Comparison of ENCODE assay signal across 17 cellular contexts in genomic region chr7:34130558-34131285, GRCh38.
A peak's percentile ranks its signal among the peaks of the same experiment; 100 is the strongest.
DNase-seq lines count a peak whose midpoint lies in the region; ATAC-seq and TF ChIP-seq lines count a peak whose summit lies in the region.
"Had no signal": no experiment of that assay in that cellular context is flagged by ENCODE, and none has a peak within 500 bp of the region (broad histone marks: within the 10 kb centered on the region; RNA-seq: fewer than 3 reads in every experiment).

No MANE protein-coding gene starts in this region.

- TF ChIP-seq CTCF in C4-2B (conservative IDR thresholded peaks at IDR 0.05) (no peak), fibroblast of villous mesenchyme (IDR thresholded peaks at IDR 0.05; ENCODE audit: insufficient read depth, low read depth, low read length) (no peak)

- no peaks in the 10 kb centered on the region for H3K79me1 ChIP-seq in trophoblast cell (ENCODE audit: low read length)

- H3K36me3 ChIP-seq in trophoblast cell (ENCODE audit: control insufficient read depth in 1 of 2, insufficient read depth in 2 of 2, low read length in 2 of 2): no peaks in the 10 kb centered on the region
- H3K36me3 ChIP-seq: BLaER1 treated with 17β-estradiol and CSF1 and Interleukin-3, amounts not matched to agents 10 nM and 100 nM; HAP-1 had no signal

- no CpG with 5 or more reads among the region's 4 CpGs for WGBS in trophoblast cell (ENCODE audit: extremely low coverage, insufficient coverage, insufficient read length)

- H3K14ac ChIP-seq in trophoblast cell (ENCODE audit: low read length): no peak overlapping the region

- peaks cover 3 to 9% of the 10 kb centered on the region in 2 experiments for H3K4me1 ChIP-seq in trophoblast cell (ENCODE audit: control insufficient read depth in 1 of 2, insufficient read depth in 2 of 2, low read length in 2 of 2)
- H3K4me1 ChIP-seq: HAP-1 had no signal

- no peak for ATAC-seq in GM19324 (IDR thresholded peaks at IDR 0.05; ENCODE audit: low FRiP score, unreplicated experiment)
- ATAC-seq: GM12878 had no signal

- no peak overlapping the region for H4K91ac ChIP-seq in trophoblast cell (ENCODE audit: low read depth, low read length)

- H2BK120ac ChIP-seq in trophoblast cell (ENCODE audit: insufficient read depth, low read length, poor library complexity): no peak overlapping the region

- no peaks in the 10 kb centered on the region for H3K9me3 ChIP-seq in trophoblast cell (ENCODE audit: insufficient read depth, low read depth, low read length)
- H3K9me3 ChIP-seq: HAP-1 had no signal

- H2BK12ac ChIP-seq in trophoblast cell (ENCODE audit: low read length): no peak overlapping the region

- no peak overlapping the region for H2AK5ac ChIP-seq in trophoblast cell (ENCODE audit: low read length)

- H3K18ac ChIP-seq in trophoblast cell (ENCODE audit: low read length): no peak overlapping the region

- no peaks in the 10 kb centered on the region for H3K27me3 ChIP-seq in trophoblast cell (ENCODE audit: insufficient read depth, low read length)
- H3K27me3 ChIP-seq: BLaER1 treated with 17β-estradiol and CSF1 and Interleukin-3, amounts not matched to agents 10 nM and 100 nM had no signal

- H3K79me2 ChIP-seq in trophoblast cell (ENCODE audit: control insufficient read depth, insufficient read depth, low read length, poor library complexity): no peaks in the 10 kb centered on the region

- H2BK5ac ChIP-seq in trophoblast cell (ENCODE audit: low read depth, low read length, poor library complexity): no peak overlapping the region

- H3K27ac ChIP-seq in C4-2B (peak overlapping the region; percentile 34), trophoblast cell (ENCODE audit: low read depth, low read length) (no peak overlapping the region)
- H3K27ac ChIP-seq: BLaER1 treated with 17β-estradiol and CSF1 and Interleukin-3, amounts not matched to agents 10 nM and 100 nM had no signal

- no peak overlapping the region for H4K8ac ChIP-seq in trophoblast cell (ENCODE audit: low read depth, low read length)

- H3K23ac ChIP-seq in trophoblast cell (ENCODE audit: low read length): no peak overlapping the region

- no peak overlapping the region for H2AFZ ChIP-seq in trophoblast cell (ENCODE audit: insufficient read depth, low read length, poor library complexity)

- H3K4me2 ChIP-seq in trophoblast cell (ENCODE audit: low read length): no peak overlapping the region

- H3K4ac ChIP-seq in trophoblast cell (ENCODE audit: low read depth, low read length): no peak overlapping the region

- H3K4me3 ChIP-seq in fibroblast of villous mesenchyme (ENCODE audit: low read depth, low read length) (no peak overlapping the region), trophoblast cell (ENCODE audit: low read depth, low read length) (no peak overlapping the region)
- H3K4me3 ChIP-seq: BLaER1 treated with 17β-estradiol and CSF1 and Interleukin-3, amounts not matched to agents 10 nM and 100 nM; GM12878; HAP-1 had no signal

- TF ChIP-seq POLR2A in erythroblast (IDR thresholded peaks at IDR 0.05; ENCODE audit: low read length): no peak

- H4K12ac ChIP-seq in trophoblast cell (ENCODE audit: low read depth, low read length): no peak overlapping the region

- H3K9ac ChIP-seq in trophoblast cell (ENCODE audit: low read length): no peak overlapping the region
- H3K9ac ChIP-seq: BLaER1 treated with 17β-estradiol and CSF1 and Interleukin-3, amounts not matched to agents 10 nM and 100 nM had no signal

- DNase-seq in NCI-H226: peak; percentile 72
- peak; percentile 48 for DNase-seq in fibroblast of villous mesenchyme (ENCODE audit: low read depth)
- DNase-seq in trophoblast cell: peak; percentile 71 to 85
- DNase-seq in RPMI8226: no peak
- no peak for DNase-seq in erythroblast (lab: John Stamatoyannopoulos, UW)
- DNase-seq in NCI-H2227 treated with DMSO at 0.1 percent for 48 hours (lab: John Stamatoyannopoulos, UW): no peak
- DNase-seq: DMS 273 treated with DMSO at 0.1 percent for 48 hours; NCI-H1436 treated with DMSO at 0.1 percent for 48 hours; NCI-H2081; NCI-H345; NK-92 treated with Interleukin-12 subunit alpha and Interleukin-12 subunit beta, amount 100 ng/mL, for 24 hours; OCI-M1 had no signal

Comparison
In these comparisons a context has a peak if more than half of its experiments do, and no peak if none do; other contexts are left out.
1. DNase-seq: peak in NCI-H226 (single experiment), fibroblast of villous mesenchyme (single experiment) and trophoblast cell (2 of 2); none in RPMI8226 (single experiment), erythroblast (0 of 2) and NCI-H2227 treated with DMSO at 0.1 percent for 48 hours (single experiment).